In genomic region chr11:125153837-125154236, GRCh38 we compare ENCODE assay signal across 28 cellular contexts. TPM values are rescaled to one million over a fixed set of nuclear protein-coding genes. Genes with fewer than 3 reads are reported as not detected.
"Had no signal": no experiment of that assay in that cellular context is flagged by ENCODE, and none has a peak within 500 bp of the region (broad histone marks: within the 10 kb centered on the region; RNA-seq: fewer than 3 reads in every experiment).

No MANE protein-coding gene starts in this region.

- H3K36me3 ChIP-seq: colonic mucosa, esophagus squamous epithelium, heart right ventricle, lower lobe of right lung, prostate gland, right atrium auricular region, sigmoid colon, tibial artery, upper lobe of right lung, uterus had no signal

- H3K4me3 ChIP-seq: colonic mucosa, esophagus squamous epithelium, heart right ventricle, lower lobe of right lung, prostate gland, right atrium auricular region, sigmoid colon, testis, tibial artery, upper lobe of right lung, uterus had no signal

- H3K4me3 Mint-ChIP-seq: dendritic cell treated with granulocyte-macrophage colony-stimulating factor and Interleukin-4, amounts not matched to agents 40 ng/mL and 50 ng/mL, for 4 days; naive thymus-derived CD4-positive, alpha-beta T cell; nephron progenitor cell; stimulated activated memory B cell treated with anti-CD40 and anti-IgM and Interleukin-4, amounts not matched to agents 10 μg/mL and 1 μg/mL and 100 μg/mL, for 72 hours had no signal

- H3K9me3 ChIP-seq: colonic mucosa, esophagus squamous epithelium, heart right ventricle, lower lobe of right lung, prostate gland, right atrium auricular region, sigmoid colon, testis, tibial artery, upper lobe of right lung, uterus had no signal

- DNase-seq: colonic mucosa; effector memory CD4-positive, alpha-beta T cell; erythroblast; esophagus squamous epithelium; foreskin melanocyte; glutamatergic neuron; heart right ventricle; hippocampal formation; kidney glomerular epithelial cell; left colon; left ventricle myocardium superior; lower lobe of right lung; midbrain; naive thymus-derived CD4-positive, alpha-beta T cell; nucleus accumbens; sigmoid colon; stimulated activated CD4-positive, alpha-beta T cell treated with anti-CD3 and anti-CD28 coated beads, Interleukin-4, amount 100 ng/mL, for 4 hours; stimulated activated naive CD8-positive, alpha-beta T cell treated with anti-CD3 and anti-CD28 coated beads, Interleukin-15, Interleukin-2, amounts not matched to agents 100 U/mL and 50 U/mL, for 24 hours; substantia nigra; testis; tibial artery; upper lobe of right lung; uterus had no signal

- H3K27ac ChIP-seq: colonic mucosa, esophagus squamous epithelium, heart right ventricle, lower lobe of right lung, prostate gland, right atrium auricular region, sigmoid colon, testis, tibial artery, upper lobe of right lung, uterus had no signal

- H3K4me1 Mint-ChIP-seq: naive thymus-derived CD4-positive, alpha-beta T cell; stimulated activated memory B cell treated with anti-CD40 and anti-IgM and Interleukin-4, amounts not matched to agents 10 μg/mL and 1 μg/mL and 100 μg/mL, for 72 hours had no signal

- H3K27me3 ChIP-seq: colonic mucosa, right atrium auricular region, sigmoid colon, testis, uterus had no signal

- H3K27ac Mint-ChIP-seq: dendritic cell treated with granulocyte-macrophage colony-stimulating factor and Interleukin-4, amounts not matched to agents 40 ng/mL and 50 ng/mL, for 4 days; naive thymus-derived CD4-positive, alpha-beta T cell; nephron progenitor cell; stimulated activated memory B cell treated with anti-CD40 and anti-IgM and Interleukin-4, amounts not matched to agents 10 μg/mL and 1 μg/mL and 100 μg/mL, for 72 hours had no signal

- H3K36me3 Mint-ChIP-seq: naive thymus-derived CD4-positive, alpha-beta T cell; stimulated activated memory B cell treated with anti-CD40 and anti-IgM and Interleukin-4, amounts not matched to agents 10 μg/mL and 1 μg/mL and 100 μg/mL, for 72 hours had no signal

- H3K4me1 ChIP-seq: colonic mucosa, esophagus squamous epithelium, heart right ventricle, lower lobe of right lung, prostate gland, right atrium auricular region, sigmoid colon, testis, tibial artery, upper lobe of right lung, uterus had no signal

- H3K9me3 Mint-ChIP-seq: dendritic cell treated with granulocyte-macrophage colony-stimulating factor and Interleukin-4, amounts not matched to agents 40 ng/mL and 50 ng/mL, for 4 days; stimulated activated memory B cell treated with anti-CD40 and anti-IgM and Interleukin-4, amounts not matched to agents 10 μg/mL and 1 μg/mL and 100 μg/mL, for 72 hours had no signal

- ATAC-seq: heart right ventricle; left colon; left ventricle myocardium superior; naive thymus-derived CD4-positive, alpha-beta T cell; stimulated activated memory B cell treated with anti-CD40 and anti-IgM and Interleukin-4, amounts not matched to agents 10 μg/mL and 1 μg/mL and 100 μg/mL, for 72 hours; stimulated activated naive CD8-positive, alpha-beta T cell treated with anti-CD3 and anti-CD28 coated beads, Interleukin-15, Interleukin-2, amounts not matched to agents 100 U/mL and 50 U/mL, for 24 hours had no signal

RNA-seq across cellular contexts. Expression of gene PKNOX2, which starts 10.7 kb away (rescaled TPM):
- total RNA-seq: naive thymus-derived CD4-positive, alpha-beta T cell had no signal
- polyA plus RNA-seq: naive thymus-derived CD4-positive, alpha-beta T cell had no signal
